In the genomic region with DNA sequence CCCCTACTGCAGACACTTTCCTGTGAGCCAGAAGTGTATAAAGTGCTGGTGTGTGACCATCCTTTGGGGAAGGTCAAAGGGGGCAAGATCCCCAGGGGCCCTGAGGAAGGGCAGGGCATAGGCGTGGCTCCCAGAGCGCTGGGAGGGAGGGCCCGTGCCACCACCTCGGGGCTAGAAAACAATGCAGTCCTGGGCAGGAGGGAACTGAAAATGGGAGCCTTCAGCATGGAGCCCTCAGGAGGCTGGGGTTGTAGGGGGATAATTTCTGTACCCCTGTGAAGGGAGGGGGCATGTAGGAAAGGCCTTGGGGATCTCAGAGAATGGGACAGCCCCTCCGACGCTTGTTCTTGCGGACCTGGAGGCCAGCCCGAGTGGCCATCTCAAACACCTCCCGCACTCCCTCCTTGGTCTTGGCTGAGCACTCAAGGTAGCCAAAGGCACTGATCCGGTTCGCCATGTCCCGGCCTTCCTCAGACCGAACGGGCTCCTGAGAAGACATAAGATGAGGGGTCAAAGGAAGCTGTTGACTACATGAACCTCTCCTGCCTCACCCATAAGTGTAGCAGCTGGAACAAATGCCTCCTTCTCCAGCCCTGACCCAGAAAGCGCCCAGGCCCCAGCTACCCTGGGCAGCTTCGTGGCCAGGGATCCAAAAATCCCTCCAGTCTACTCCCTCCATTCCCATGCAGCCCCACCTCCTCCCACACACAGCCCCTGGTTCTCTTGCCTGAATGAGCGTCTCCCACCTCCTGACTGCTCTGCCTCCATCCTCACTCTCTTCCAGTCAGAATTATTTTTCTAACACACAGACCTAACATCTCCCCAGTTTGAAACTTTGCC, we compare ENCODE assay signal across 8 cellular contexts. TPM values are rescaled to one million over a fixed set of nuclear protein-coding genes. Genes with fewer than 3 reads are reported as not detected.
A peak's percentile ranks its signal among the peaks of the same experiment; 100 is the strongest.
DNase-seq lines count a peak whose midpoint lies in the region; ATAC-seq, FAIRE-seq and TF ChIP-seq lines count a peak whose summit lies in the region.

No MANE protein-coding gene starts in this region.

- FAIRE-seq in small intestine (lab: Jason Lieb, UNC) = no peak

- TF ChIP-seq RAD21 in HCT116 (IDR thresholded peaks at IDR 0.05; ENCODE audit: low read depth) = no peak

- intact Hi-C loops in HCT116 (cut with micrococcal nuclease) = loop anchor here (10.0 kb wide), 1 partner anchor 177 kb away; no protein-coding TSS in a partner anchor
- intact Hi-C loops in activated CD8-positive, alpha-beta T cell treated with anti-CD3 and anti-CD28 coated beads for 36 hours (cut with micrococcal nuclease) = loop anchor here (10.0 kb wide), 1 partner anchor 87 kb away; a partner anchor contains a TSS

- peaks cover 17% of the 10 kb centered on the region for H3K36me3 Mint-ChIP-seq in activated CD8-positive, alpha-beta T cell treated with anti-CD3 and anti-CD28 coated beads for 36 hours (ENCODE audit: low read depth)
- peaks cover 0 to 30% (median 9%) of the 10 kb centered on the region in 3 donors for H3K36me3 Mint-ChIP-seq in immature natural killer cell

- peaks cover 35% of the 10 kb centered on the region for H3K79me2 ChIP-seq in HCT116 (ENCODE audit: insufficient read depth, low read length)

- H3K27me3 Mint-ChIP-seq in activated CD8-positive, alpha-beta T cell treated with anti-CD3 and anti-CD28 coated beads for 36 hours = no peaks in the 10 kb centered on the region
- H3K27me3 Mint-ChIP-seq in immature natural killer cell (ENCODE audit: low read depth in 3 of 3) = peaks cover 2 to 14% (median 11%) of the 10 kb centered on the region in 3 donors

- RAD21 ChIA-PET in HCT116 (lab: Charles Lee; ENCODE audit: low non-redundant PET in 1 of 2, low total read pairs in 2 of 2, uncharacterized antibody in 2 of 2, unreplicated experiment in 2 of 2) = no interaction called here

- H3K4me3 ChIP-seq in HCT116 (replicated peaks in 1 of 2; ENCODE audit: low read depth in 1 of 2, low read length in 2 of 2) (peak overlapping the region in 1 of 2 experiments; percentile 31; a peak in 1 of 4 replicates), small intestine (ENCODE audit: low read depth in 1 of 2, low read length in 2 of 2) (no peak overlapping the region)

- H3K9me3 ChIP-seq in HCT116 (ENCODE audit: control insufficient read depth in 1 of 2, insufficient read depth in 1 of 2, low read depth in 1 of 2, low read length in 2 of 2) = no peaks in the 10 kb centered on the region
- no peaks in the 10 kb centered on the region for H3K9me3 ChIP-seq in small intestine (ENCODE audit: control insufficient read depth, low read depth)

- H3K4me1 ChIP-seq in HCT116 (ENCODE audit: control insufficient read depth in 1 of 2, insufficient read depth in 2 of 2, low read length in 2 of 2) = peaks cover 53 to 75% of the 10 kb centered on the region in 2 experiments
- peaks cover 16 to 28% of the 10 kb centered on the region in 2 donors for H3K4me1 ChIP-seq in small intestine (ENCODE audit: control insufficient read depth in 2 of 2, insufficient read depth in 1 of 2, low read depth in 1 of 2, low read length in 1 of 2)

- H3K27ac ChIP-seq in HCT116 (ENCODE audit: low read depth, low read length) (peak overlapping the region; percentile 73), small intestine (ENCODE audit: low read depth in 1 of 2, low read length in 1 of 2) (peak overlapping the region; percentile 69 to 93)

- H2AFZ ChIP-seq in HCT116 (ENCODE audit: low read depth, low read length, poor library complexity, severe bottlenecking) = no peak overlapping the region

- CTCF ChIA-PET in HCT116 (lab: Charles Lee) = interaction anchor here (1.2 kb wide), 1 partner anchor 305 kb away, joined by 3 read pairs; a partner anchor contains a TSS
- CTCF ChIA-PET in activated CD8-positive, alpha-beta T cell treated with anti-CD3 and anti-CD28 coated beads for 36 hours (lab: Charles Lee) = interaction anchor here (1.3 to 6.2 kb wide), 5 partner anchors 9 to 311 kb away, joined by 3 to 60 read pairs (median 4); a partner anchor contains a TSS

- no peak overlapping the region for H3K4me3 Mint-ChIP-seq in activated CD8-positive, alpha-beta T cell treated with anti-CD3 and anti-CD28 coated beads for 36 hours
- H3K4me3 Mint-ChIP-seq in immature natural killer cell = peak overlapping the region; percentile 61 to 83 (median 81)

- ATAC-seq in HCT116 (no peak), HG03378 (IDR thresholded peaks at IDR 0.05; ENCODE audit: unreplicated experiment) (no peak), GM18858 (IDR thresholded peaks at IDR 0.05; ENCODE audit: unreplicated experiment) (no peak)
- ATAC-seq in activated CD8-positive, alpha-beta T cell treated with anti-CD3 and anti-CD28 coated beads for 36 hours = no peak

- H3K27me3 ChIP-seq in HCT116 (ENCODE audit: insufficient read depth, low read length) (no peaks in the 10 kb centered on the region), small intestine (ENCODE audit: control insufficient read depth in 2 of 2, insufficient read depth in 2 of 2, low read length in 2 of 2) (no peaks in the 10 kb centered on the region)

- H3K9me2 ChIP-seq in HCT116 (ENCODE audit: insufficient read depth) = no peaks in the 10 kb centered on the region

- peak overlapping the region; percentile 76 for H3K4me2 ChIP-seq in HCT116 (ENCODE audit: low read length)

- TSS peak; percentile 13 for BruUV-seq in HCT116 (replicated peaks; lab: Mats Ljungman, UMichigan)

- no peak for TF ChIP-seq CTCF in HCT116 (IDR thresholded peaks at IDR 0.05 in 2 of 3, conservative IDR thresholded peaks at IDR 0.05 in 1 of 3; ENCODE audit: borderline replicate concordance in 1 of 3, insufficient read depth in 1 of 3, low read depth in 2 of 3, low read length in 2 of 3)
- no peak for TF ChIP-seq CTCF in activated CD8-positive, alpha-beta T cell treated with anti-CD3 and anti-CD28 coated beads for 36 hours (IDR thresholded peaks at IDR 0.05)

- WGBS in small intestine, 3 donors = 68 to 84% (median 79%) methylated on average over 14 to 17 of the region's 17 CpGs

- H3K9me3 Mint-ChIP-seq in activated CD8-positive, alpha-beta T cell treated with anti-CD3 and anti-CD28 coated beads for 36 hours = no peaks in the 10 kb centered on the region
- no peaks in the 10 kb centered on the region for H3K9me3 Mint-ChIP-seq in immature natural killer cell

- peaks cover 60% of the 10 kb centered on the region for H3K4me1 Mint-ChIP-seq in activated CD8-positive, alpha-beta T cell treated with anti-CD3 and anti-CD28 coated beads for 36 hours (ENCODE audit: low read depth)
- peaks cover 92 to 94% of the 10 kb centered on the region in 2 donors for H3K4me1 Mint-ChIP-seq in immature natural killer cell

- DNase-seq in HCT116 (ENCODE audit: low read depth, low spot score) = no peak
- no peak for DNase-seq in activated CD8-positive, alpha-beta T cell treated with anti-CD3 and anti-CD28 coated beads for 36 hours
- no peak for DNase-seq in immature natural killer cell
- DNase-seq in small intestine = no peak
- no peak for DNase-seq in DMS 273 (lab: John Stamatoyannopoulos, UW; ENCODE audit: unreplicated experiment)
- DNase-seq in germinal center (ENCODE audit: low spot score) = no peak

- no peak for TF ChIP-seq POLR2A in HCT116 (IDR thresholded peaks at IDR 0.05; ENCODE audit: borderline replicate concordance, extremely low read depth, insufficient read depth, insufficient read length)

- H3K36me3 ChIP-seq in HCT116 (ENCODE audit: control insufficient read depth in 1 of 2, insufficient read depth in 2 of 2, low read length in 2 of 2) = peaks cover 2 to 23% of the 10 kb centered on the region in 2 experiments; a peak in 2 of 4 replicates
- peaks cover 10% of the 10 kb centered on the region in 2 donors for H3K36me3 ChIP-seq in small intestine (ENCODE audit: control insufficient read depth in 2 of 2, insufficient read depth in 2 of 2, low read length in 2 of 2)

- peak overlapping the region; percentile 93 for H3K27ac Mint-ChIP-seq in activated CD8-positive, alpha-beta T cell treated with anti-CD3 and anti-CD28 coated beads for 36 hours
- peak overlapping the region; percentile 91 to 97 (median 96) for H3K27ac Mint-ChIP-seq in immature natural killer cell

- POLR2A ChIA-PET in HCT116 (lab: Charles Lee) = interaction anchor here (2.4 kb wide), 1 partner anchor 27 kb away, joined by 9 read pairs; a partner anchor contains a TSS
- POLR2A ChIA-PET in activated CD8-positive, alpha-beta T cell treated with anti-CD3 and anti-CD28 coated beads for 36 hours (lab: Charles Lee) = interaction anchor here (0.9 to 7.5 kb wide), 6 partner anchors 9 to 310 kb away, joined by 3 to 59 read pairs (median 4); a partner anchor contains a TSS

- no peaks in the 10 kb centered on the region for H4K20me1 ChIP-seq in HCT116 (ENCODE audit: insufficient read depth)

- peak overlapping the region; percentile 47 for H3K9ac ChIP-seq in HCT116 (ENCODE audit: low read length)

TF ChIP-seq in HCT116, 20 proteins besides CTCF, POLR2A, EP300 and RAD21:
- TF ChIP-seq POLR2AphosphoS5 (IDR thresholded peaks at IDR 0.05; ENCODE audit: low read depth, low read length) (peak; percentile 7; the same call in 1 of the 2 replicates), YY1 (IDR thresholded peaks at IDR 0.05; ENCODE audit: extremely low read depth, insufficient replicate concordance, low read depth, low read length) (no peak)

RNA-seq across cellular contexts. Expression of a gene that starts 5.5 kb away (rescaled TPM):
- 154 TPM for total RNA-seq in HCT116 (2021; ENCODE audit: unreplicated experiment)
- polyA plus RNA-seq in HCT116 (2012) = 306 and 377 TPM in 2 replicates
- total RNA-seq in activated CD8-positive, alpha-beta T cell treated with anti-CD3 and anti-CD28 coated beads for 36 hours = 10 to 100 TPM; 34.2 to 34.7 TPM
- 100 to 1,000 TPM; 444 to 613 (median 572) TPM for polyA plus RNA-seq in immature natural killer cell
- polyA plus RNA-seq in small intestine = 1,000 to 10,000 TPM in 2 of 3 donors, 100 to 1,000 TPM in 1; 235 to 1,126 (median 1,023) TPM

RNA-seq across cellular contexts. Expression of a gene that starts 13.7 kb away (rescaled TPM):
- total RNA-seq in HCT116 (2021; ENCODE audit: unreplicated experiment) = 7.5 TPM
- 8.6 and 9.0 TPM in 2 replicates for polyA plus RNA-seq in HCT116 (2012)
- 1 to 10 TPM; 1.7 to 2.8 TPM for total RNA-seq in activated CD8-positive, alpha-beta T cell treated with anti-CD3 and anti-CD28 coated beads for 36 hours
- polyA plus RNA-seq in immature natural killer cell = under 1 TPM in 1 of 3 donors, not detected in 2; 0.19 TPM
- under 1 TPM in 1 of 3 donors, not detected in 2; 1.00 TPM for polyA plus RNA-seq in small intestine

RNA-seq across cellular contexts. Expression of a gene that starts 27.0 kb away (rescaled TPM):
- total RNA-seq in HCT116 (2021; ENCODE audit: unreplicated experiment) = 109 TPM
- 111 and 121 TPM in 2 replicates for polyA plus RNA-seq in HCT116 (2012)
- total RNA-seq in activated CD8-positive, alpha-beta T cell treated with anti-CD3 and anti-CD28 coated beads for 36 hours = 10 to 100 TPM; 77.2 to 78.5 TPM
- polyA plus RNA-seq in immature natural killer cell = 10 to 100 TPM; 20.6 to 52.7 (median 22.8) TPM
- polyA plus RNA-seq in small intestine = 100 to 1,000 TPM in 1 of 3 donors, 10 to 100 TPM in 2; 53.2 to 222 (median 92.4) TPM
